1 cellular context compared by ENCODE assay signal in genomic region chr17:74769856-74770497, GRCh38.
TF ChIP-seq lines count a peak whose summit lies in the region.

No MANE protein-coding gene starts in this region.

TF ChIP-seq in HepG2, 621 proteins besides CTCF, POLR2A, EP300 and RAD21 (continued from another document and continues in another):
- TF ChIP-seq SNAPC4 (CRISPR knock-in tag; IDR thresholded peaks at IDR 0.05) (no peak), SOX5 (CRISPR knock-in tag; IDR thresholded peaks at IDR 0.05; ENCODE audit: borderline replicate concordance) (no peak), ZNF691 (CRISPR knock-in tag; IDR thresholded peaks at IDR 0.05; ENCODE audit: borderline replicate concordance, low read depth) (no peak), PITX1 (CRISPR knock-in tag; IDR thresholded peaks at IDR 0.05) (no peak), PTBP1 (IDR thresholded peaks at IDR 0.05; ENCODE audit: low read depth, low read length, poor library complexity, severe bottlenecking) (no peak), MTA1 (CRISPR knock-in tag; IDR thresholded peaks at IDR 0.05; ENCODE audit: borderline replicate concordance) (no peak), ZNF747 (CRISPR knock-in tag; IDR thresholded peaks at IDR 0.05; ENCODE audit: borderline replicate concordance) (no peak), NR3C1 (CRISPR knock-in tag; IDR thresholded peaks at IDR 0.05) (no peak), KAT8 (CRISPR knock-in tag; IDR thresholded peaks at IDR 0.05) (no peak), IRF9 (CRISPR knock-in tag; IDR thresholded peaks at IDR 0.05; ENCODE audit: borderline replicate concordance) (0 out of 2 replicates have a peak, but pooled peaks have one; percentile 35), NR0B2 (CRISPR knock-in tag; IDR thresholded peaks at IDR 0.05) (no peak), MTF2 (CRISPR knock-in tag; IDR thresholded peaks at IDR 0.05; ENCODE audit: borderline replicate concordance) (0 out of 2 replicates have a peak, but pooled peaks have one; percentile 13), SAFB2 (CRISPR knock-in tag; IDR thresholded peaks at IDR 0.05; ENCODE audit: borderline replicate concordance, low read depth) (peak; percentile 79; the same call in 1 of the 2 replicates), ZNF234 (CRISPR knock-in tag; conservative IDR thresholded peaks at IDR 0.05) (no peak), GTF2F1 (IDR thresholded peaks at IDR 0.05; ENCODE audit: low read length) (no peak), ZSCAN31 (CRISPR knock-in tag; IDR thresholded peaks at IDR 0.05; ENCODE audit: low read depth) (no peak), CENPX (CRISPR knock-in tag; IDR thresholded peaks at IDR 0.05) (no peak), KDM3A (CRISPR knock-in tag; IDR thresholded peaks at IDR 0.05; ENCODE audit: low read depth) (0 out of 2 replicates have a peak, but pooled peaks have one; percentile 1), REL (CRISPR knock-in tag; conservative IDR thresholded peaks at IDR 0.05) (0 out of 2 replicates have a peak, but pooled peaks have one; percentile 33), NFE2 (CRISPR knock-in tag; IDR thresholded peaks at IDR 0.05) (no peak), ARNT2 (CRISPR knock-in tag; IDR thresholded peaks at IDR 0.05; ENCODE audit: low read depth) (peak; percentile 72), SIN3A (IDR thresholded peaks at IDR 0.05; ENCODE audit: borderline replicate concordance, low read depth, low read length) (0 out of 2 replicates have a peak, but pooled peaks have one; percentile 31), ZFYVE20 (CRISPR knock-in tag; IDR thresholded peaks at IDR 0.05; ENCODE audit: borderline replicate concordance, low read depth) (0 out of 2 replicates have a peak, but pooled peaks have one; percentile 15), ZNF12 (CRISPR knock-in tag; IDR thresholded peaks at IDR 0.05) (no peak), PREB (CRISPR knock-in tag; IDR thresholded peaks at IDR 0.05) (no peak), ZNF639 (CRISPR knock-in tag; conservative IDR thresholded peaks at IDR 0.05) (no peak), USF2 (IDR thresholded peaks at IDR 0.05; ENCODE audit: low read depth, low read length) (no peak), USF2 (CRISPR knock-in tag; IDR thresholded peaks at IDR 0.05; ENCODE audit: borderline replicate concordance) (no peak), ZFY (CRISPR knock-in tag; IDR thresholded peaks at IDR 0.05) (no peak), HDAC1 (CRISPR knock-in tag; IDR thresholded peaks at IDR 0.05) (0 out of 2 replicates have a peak, but pooled peaks have one; percentile 47), MEIS2 (CRISPR knock-in tag; IDR thresholded peaks at IDR 0.05) (no peak), ATF6 (CRISPR knock-in tag; conservative IDR thresholded peaks at IDR 0.05) (no peak), CHCHD3 (CRISPR knock-in tag; IDR thresholded peaks at IDR 0.05) (peak; percentile 69; the same call in 1 of the 2 replicates), SALL1 (CRISPR knock-in tag; IDR thresholded peaks at IDR 0.05) (peak; percentile 12; the same call in 1 of the 2 replicates), ZNF367 (CRISPR knock-in tag; IDR thresholded peaks at IDR 0.05; ENCODE audit: borderline replicate concordance) (no peak), CREB1 (IDR thresholded peaks at IDR 0.05) (no peak), CREB1 (CRISPR knock-in tag; IDR thresholded peaks at IDR 0.05) (no peak), MED13 (CRISPR knock-in tag; IDR thresholded peaks at IDR 0.05) (0 out of 2 replicates have a peak, but pooled peaks have one; percentile 23), ZFP90 (CRISPR knock-in tag; IDR thresholded peaks at IDR 0.05; ENCODE audit: borderline replicate concordance) (no peak), ZNF543 (CRISPR knock-in tag; IDR thresholded peaks at IDR 0.05) (no peak), ZFP82 (CRISPR knock-in tag; IDR thresholded peaks at IDR 0.05; ENCODE audit: borderline replicate concordance) (no peak), ATF7-NPFF (CRISPR knock-in tag; IDR thresholded peaks at IDR 0.05; ENCODE audit: low read depth) (peak; percentile 81; the same call in 1 of the 2 replicates), ASH2L (IDR thresholded peaks at IDR 0.05; ENCODE audit: insufficient read length, low read depth, low read length) (no peak), ZNF562 (CRISPR knock-in tag; IDR thresholded peaks at IDR 0.05; ENCODE audit: borderline replicate concordance) (no peak), RBFOX2 (IDR thresholded peaks at IDR 0.05; ENCODE audit: low read depth, low read length) (peak; percentile 14; the same call in 1 of the 2 replicates)
